Comparison of ENCODE assay signal across 1 cellular context in genomic region chr2:190184460-190184859, GRCh38.
A peak's percentile ranks its signal among the peaks of the same experiment; 100 is the strongest.
TF ChIP-seq lines count a peak whose summit lies in the region.

No MANE protein-coding gene starts in this region.

TF ChIP-seq in K562, 482 proteins besides CTCF, POLR2A, EP300 and RAD21 (continued from another document):
- TF ChIP-seq TEAD1 (CRISPR knock-in tag; IDR thresholded peaks at IDR 0.05) (peak in 1 of 2 experiments; percentile 30; a peak in 1 of 4 replicates), SIN3B (IDR thresholded peaks at IDR 0.05; ENCODE audit: low read depth) (no peak), EHMT2 (IDR thresholded peaks at IDR 0.05) (peak; percentile 69), SETDB1 (IDR thresholded peaks at IDR 0.05; ENCODE audit: low read length) (no peak), MYNN (IDR thresholded peaks at IDR 0.05) (peak; percentile 70; the same call in 1 of the 2 replicates), MYNN (CRISPR knock-in tag; IDR thresholded peaks at IDR 0.05) (no peak), ZNF3 (CRISPR knock-in tag; IDR thresholded peaks at IDR 0.05) (no peak), REST (CRISPR knock-in tag; IDR thresholded peaks at IDR 0.05; ENCODE audit: low read depth) (no peak), ZNF143 (CRISPR knock-in tag; IDR thresholded peaks at IDR 0.05) (no peak), SMAD2 (IDR thresholded peaks at IDR 0.05; ENCODE audit: low read depth, low read length) (no peak), ARID1B (IDR thresholded peaks at IDR 0.05) (peak; percentile 99), NFATC3 (IDR thresholded peaks at IDR 0.05) (no peak), CC2D1A (IDR thresholded peaks at IDR 0.05) (peak; percentile 94; the same call in 1 of the 2 replicates), MTA1 (IDR thresholded peaks at IDR 0.05; ENCODE audit: borderline replicate concordance) (peak; percentile 53; the same call in 1 of the 2 replicates)
